In the genomic region with DNA sequence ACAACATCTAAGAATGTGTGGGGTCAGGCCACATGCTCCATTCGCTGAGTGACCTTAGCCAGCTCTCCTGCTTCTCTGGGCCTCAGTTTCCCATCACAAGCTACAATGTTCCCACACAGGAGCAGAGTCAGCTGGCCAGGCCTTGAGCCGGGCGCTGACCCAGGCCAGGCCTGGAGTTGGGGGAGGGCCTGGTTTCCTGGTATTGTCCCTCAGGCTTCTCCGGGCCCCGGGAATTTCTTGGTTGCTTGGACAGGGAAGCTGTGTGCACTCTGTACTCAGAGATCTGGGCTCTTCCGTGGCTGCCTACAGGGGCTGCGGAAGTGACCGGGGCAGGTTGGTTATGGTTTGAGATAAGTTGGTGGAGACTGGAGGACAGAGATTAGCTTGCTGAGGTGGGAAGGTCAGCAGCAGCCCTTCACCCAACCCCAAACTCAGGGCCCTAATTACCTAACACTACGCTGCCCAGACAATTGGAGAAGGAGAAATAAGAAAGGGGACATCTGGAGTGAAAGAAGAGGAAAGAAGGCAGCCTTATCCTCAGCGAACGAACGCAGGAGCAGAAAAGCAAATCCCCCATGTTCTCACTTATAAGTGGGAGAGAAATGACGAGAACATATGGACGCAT, we compare ENCODE assay signal across 14 cellular contexts. TPM values are rescaled to one million over a fixed set of nuclear protein-coding genes. Genes with fewer than 3 reads are reported as not detected.
DNase-seq lines count a peak whose midpoint lies in the region; TF ChIP-seq lines count a peak whose summit lies in the region.
"Had no signal": no experiment of that assay in that cellular context is flagged by ENCODE, and none has a peak within 500 bp of the region (broad histone marks: within the 10 kb centered on the region; RNA-seq: fewer than 3 reads in every experiment).

No MANE protein-coding gene starts in this region.

- 82 to 85% methylated on average over 13 to 14 of the region's 14 CpGs for WGBS in ectodermal cell, 2 experiments
- 65% methylated on average over 14 of the region's 14 CpGs for WGBS in liver
- 45 to 75% (median 63%) methylated on average over 14 of the region's 14 CpGs for WGBS in spleen, 5 donors

- no peak overlapping the region for H3K27ac Mint-ChIP-seq in immature natural killer cell
- H3K27ac Mint-ChIP-seq: IgD-negative memory B cell had no signal

- DNase-seq in OCI-M1 (lab: John Stamatoyannopoulos, UW) (peak; percentile 91), spleen (peak; percentile 76), immature natural killer cell (no peak), DMS79 (lab: John Stamatoyannopoulos, UW) (no peak), activated gamma-delta T cell (lab: John Stamatoyannopoulos, UW) (no peak)
- DNase-seq in NK-92 treated with Interleukin-12 subunit alpha and Interleukin-12 subunit beta, amount 100 ng/mL, for 24 hours (lab: John Stamatoyannopoulos, UW): no peak
- DNase-seq: activated T-cell treated with anti-CD3 and anti-CD28 coated beads for 4 hours, AML-193, NCI-H1417, NCI-H748 treated with DMSO at 0.1 percent for 48 hours had no signal

- intact Hi-C loops in spleen (cut with DNase I; ENCODE audit: low total_unique reads): no loop called here

- H3K9me3 ChIP-seq in ectodermal cell (ENCODE audit: control insufficient read depth, low read length) (no peaks in the 10 kb centered on the region), liver (ENCODE audit: control insufficient read depth in 4 of 4, low read length in 3 of 4) (no peaks in the 10 kb centered on the region), spleen (no peaks in the 10 kb centered on the region)

- no peaks in the 10 kb centered on the region for H3K36me3 Mint-ChIP-seq in immature natural killer cell
- H3K36me3 Mint-ChIP-seq: IgD-negative memory B cell; natural killer cell treated with Interleukin-12 subunit alpha and Interleukin-12 subunit beta and Interleukin-15 and Interleukin-18, amount 100 ng/mL, for 72 hours had no signal

- TF ChIP-seq CTCF in liver (IDR thresholded peaks at IDR 0.05; ENCODE audit: low read depth, low read length, missing input control) (no peak), spleen (IDR thresholded peaks at IDR 0.05 in 8 of 11, conservative IDR thresholded peaks at IDR 0.05 in 3 of 11) (no peak)

- H3K4me3 Mint-ChIP-seq in immature natural killer cell: no peak overlapping the region
- H3K4me3 Mint-ChIP-seq: IgD-negative memory B cell; natural killer cell treated with Interleukin-12 subunit alpha and Interleukin-12 subunit beta and Interleukin-15 and Interleukin-18, amount 100 ng/mL, for 72 hours had no signal

- H3K27ac ChIP-seq in ectodermal cell (ENCODE audit: insufficient read depth, low read depth, low read length, poor library complexity, severe bottlenecking) (peak overlapping the region; percentile 8), liver (ENCODE audit: low read depth in 1 of 2, low read length in 2 of 2) (peak overlapping the region; percentile 51 to 58), spleen (peak overlapping the region in 7 of 8 donors; percentile 20 to 64 (median 49))

- H3K27me3 ChIP-seq in ectodermal cell (ENCODE audit: control insufficient read depth, insufficient read depth, low read length, poor library complexity, severe bottlenecking): no peaks in the 10 kb centered on the region
- no peaks in the 10 kb centered on the region for H3K27me3 ChIP-seq in liver (ENCODE audit: control insufficient read depth in 4 of 4, insufficient read depth in 4 of 4, low read length in 3 of 4)
- H3K27me3 ChIP-seq in spleen (replicated peaks in 1 of 7): no peaks in the 10 kb centered on the region

- no peak for TF ChIP-seq POLR2A in spleen (IDR thresholded peaks at IDR 0.05)

- TF ChIP-seq RAD21 in liver (IDR thresholded peaks at IDR 0.05): no peak

- no peaks in the 10 kb centered on the region for H3K36me3 ChIP-seq in ectodermal cell (ENCODE audit: control insufficient read depth, insufficient read depth, low read length)
- H3K36me3 ChIP-seq in liver (ENCODE audit: control insufficient read depth in 4 of 4, insufficient read depth in 3 of 4, low read depth in 1 of 4, low read length in 3 of 4): peaks cover 11 to 67% (median 40%) of the 10 kb centered on the region in 4 donors
- H3K36me3 ChIP-seq in spleen: peaks cover 0 to 35% (median 0%) of the 10 kb centered on the region in 6 donors

- peaks cover 0 to 2% (median under 1%) of the 10 kb centered on the region in 3 donors for H3K27me3 Mint-ChIP-seq in immature natural killer cell (ENCODE audit: low read depth in 3 of 3)
- H3K27me3 Mint-ChIP-seq: IgD-negative memory B cell; natural killer cell treated with Interleukin-12 subunit alpha and Interleukin-12 subunit beta and Interleukin-15 and Interleukin-18, amount 100 ng/mL, for 72 hours had no signal

- H3K9ac ChIP-seq in liver (ENCODE audit: low read depth in 1 of 2, low read length in 2 of 2): no peak overlapping the region

- H3K4me3 ChIP-seq in ectodermal cell (ENCODE audit: insufficient read depth, low read depth, low read length) (no peak overlapping the region), liver (ENCODE audit: low read depth in 1 of 3, low read length in 3 of 3) (no peak overlapping the region), spleen (no peak overlapping the region)

- no peaks in the 10 kb centered on the region for H3K9me3 Mint-ChIP-seq in immature natural killer cell
- H3K9me3 Mint-ChIP-seq: IgD-negative memory B cell; natural killer cell treated with Interleukin-12 subunit alpha and Interleukin-12 subunit beta and Interleukin-15 and Interleukin-18, amount 100 ng/mL, for 72 hours had no signal

- H3K4me1 ChIP-seq in ectodermal cell (ENCODE audit: control insufficient read depth, insufficient read depth, low read length) (peaks cover 10% of the 10 kb centered on the region), liver (ENCODE audit: control insufficient read depth in 4 of 4, insufficient read depth in 4 of 4, low read length in 3 of 4) (peaks cover 5 to 84% (median 63%) of the 10 kb centered on the region in 4 donors), spleen (peaks cover 9 to 91% (median 47%) of the 10 kb centered on the region in 6 donors)

- H3K4me1 Mint-ChIP-seq in immature natural killer cell: peaks cover 0 to 2% of the 10 kb centered on the region in 2 donors

TF ChIP-seq in liver, 16 proteins besides CTCF, POLR2A, EP300 and RAD21:
- TF ChIP-seq, protein P1, sequence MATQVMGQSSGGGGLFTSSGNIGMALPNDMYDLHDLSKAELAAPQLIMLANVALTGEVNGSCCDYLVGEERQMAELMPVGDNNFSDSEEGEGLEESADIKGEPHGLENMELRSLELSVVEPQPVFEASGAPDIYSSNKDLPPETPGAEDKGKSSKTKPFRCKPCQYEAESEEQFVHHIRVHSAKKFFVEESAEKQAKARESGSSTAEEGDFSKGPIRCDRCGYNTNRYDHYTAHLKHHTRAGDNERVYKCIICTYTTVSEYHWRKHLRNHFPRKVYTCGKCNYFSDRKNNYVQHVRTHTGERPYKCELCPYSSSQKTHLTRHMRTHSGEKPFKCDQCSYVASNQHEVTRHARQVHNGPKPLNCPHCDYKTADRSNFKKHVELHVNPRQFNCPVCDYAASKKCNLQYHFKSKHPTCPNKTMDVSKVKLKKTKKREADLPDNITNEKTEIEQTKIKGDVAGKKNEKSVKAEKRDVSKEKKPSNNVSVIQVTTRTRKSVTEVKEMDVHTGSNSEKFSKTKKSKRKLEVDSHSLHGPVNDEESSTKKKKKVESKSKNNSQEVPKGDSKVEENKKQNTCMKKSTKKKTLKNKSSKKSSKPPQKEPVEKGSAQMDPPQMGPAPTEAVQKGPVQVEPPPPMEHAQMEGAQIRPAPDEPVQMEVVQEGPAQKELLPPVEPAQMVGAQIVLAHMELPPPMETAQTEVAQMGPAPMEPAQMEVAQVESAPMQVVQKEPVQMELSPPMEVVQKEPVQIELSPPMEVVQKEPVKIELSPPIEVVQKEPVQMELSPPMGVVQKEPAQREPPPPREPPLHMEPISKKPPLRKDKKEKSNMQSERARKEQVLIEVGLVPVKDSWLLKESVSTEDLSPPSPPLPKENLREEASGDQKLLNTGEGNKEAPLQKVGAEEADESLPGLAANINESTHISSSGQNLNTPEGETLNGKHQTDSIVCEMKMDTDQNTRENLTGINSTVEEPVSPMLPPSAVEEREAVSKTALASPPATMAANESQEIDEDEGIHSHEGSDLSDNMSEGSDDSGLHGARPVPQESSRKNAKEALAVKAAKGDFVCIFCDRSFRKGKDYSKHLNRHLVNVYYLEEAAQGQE (IDR thresholded peaks at IDR 0.05): no peak
- TF ChIP-seq, protein P2, sequence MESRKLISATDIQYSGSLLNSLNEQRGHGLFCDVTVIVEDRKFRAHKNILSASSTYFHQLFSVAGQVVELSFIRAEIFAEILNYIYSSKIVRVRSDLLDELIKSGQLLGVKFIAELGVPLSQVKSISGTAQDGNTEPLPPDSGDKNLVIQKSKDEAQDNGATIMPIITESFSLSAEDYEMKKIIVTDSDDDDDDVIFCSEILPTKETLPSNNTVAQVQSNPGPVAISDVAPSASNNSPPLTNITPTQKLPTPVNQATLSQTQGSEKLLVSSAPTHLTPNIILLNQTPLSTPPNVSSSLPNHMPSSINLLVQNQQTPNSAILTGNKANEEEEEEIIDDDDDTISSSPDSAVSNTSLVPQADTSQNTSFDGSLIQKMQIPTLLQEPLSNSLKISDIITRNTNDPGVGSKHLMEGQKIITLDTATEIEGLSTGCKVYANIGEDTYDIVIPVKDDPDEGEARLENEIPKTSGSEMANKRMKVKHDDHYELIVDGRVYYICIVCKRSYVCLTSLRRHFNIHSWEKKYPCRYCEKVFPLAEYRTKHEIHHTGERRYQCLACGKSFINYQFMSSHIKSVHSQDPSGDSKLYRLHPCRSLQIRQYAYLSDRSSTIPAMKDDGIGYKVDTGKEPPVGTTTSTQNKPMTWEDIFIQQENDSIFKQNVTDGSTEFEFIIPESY (IDR thresholded peaks at IDR 0.05): no peak
- peak; percentile 36 for TF ChIP-seq SP1 (IDR thresholded peaks at IDR 0.05)
- TF ChIP-seq NR2F2 (IDR thresholded peaks at IDR 0.05): peak; percentile 97
- TF ChIP-seq RXRA (IDR thresholded peaks at IDR 0.05): no peak
TF ChIP-seq in liver: peak in this region for 2.

RNA-seq across cellular contexts. Expression of a gene that starts 6.3 kb away (rescaled TPM):
- 1.1 TPM for polyA plus RNA-seq in ectodermal cell (2013, experiment 1 of 4)
- polyA plus RNA-seq in ectodermal cell (2013, experiment 2 of 4): 2.0 TPM
- 2.6 TPM for polyA plus RNA-seq in ectodermal cell (2013, experiment 3 of 4)
- 3.0 TPM for polyA plus RNA-seq in ectodermal cell (2013, experiment 4 of 4)
- 100 to 1,000 TPM; 120 to 260 TPM for total RNA-seq in liver
- polyA plus RNA-seq in liver: 100 to 1,000 TPM; 106 to 375 TPM
- 100 to 1,000 TPM in 1 of 7 donors, 10 to 100 TPM in 6; 60.2 to 167 (median 87.6) TPM for total RNA-seq in spleen
- polyA plus RNA-seq in spleen: 10 to 100 TPM in 2 of 3 donors, 1 to 10 TPM in 1; 9.3 to 35.3 (median 19.8) TPM
- not detected for polyA plus RNA-seq in immature natural killer cell

Comparison
In these comparisons a context has a peak if more than half of its experiments do, and no peak if none do; other contexts are left out.
1. DNase-seq: peak in OCI-M1 (single experiment) and spleen (single experiment); none in immature natural killer cell (0 of 3), DMS79 (single experiment), activated gamma-delta T cell (single experiment) and NK-92 treated with Interleukin-12 subunit alpha and Interleukin-12 subunit beta, amount 100 ng/mL, for 24 hours (single experiment).
2. RNA of a gene that starts 6.3 kb away (polyA plus RNA-seq): 106 to 375 TPM in liver and 9.3 to 35.3 TPM in spleen; not detected in immature natural killer cell; every median in the first group is over 10 times any median in the second.
3. Peak in every context shown above with its lines, with median percentiles within 50 percentile points of each other: H3K27ac ChIP-seq.